In genomic region chr3:124792341-124793034, GRCh38 we compare ENCODE assay signal across 16 cellular contexts.
A peak's percentile ranks its signal among the peaks of the same experiment; 100 is the strongest.
DNase-seq lines count a peak whose midpoint lies in the region; ATAC-seq and TF ChIP-seq lines count a peak whose summit lies in the region.
"Had no signal": no experiment of that assay in that cellular context is flagged by ENCODE, and none has a peak within 500 bp of the region (broad histone marks: within the 10 kb centered on the region; RNA-seq: fewer than 3 reads in every experiment).

No MANE protein-coding gene starts in this region.

- no peak overlapping the region for H3K4me3 Mint-ChIP-seq in GM23338
- H3K4me3 Mint-ChIP-seq: central memory CD8-positive, alpha-beta T cell had no signal

- H3K36me3 ChIP-seq in GM23338 (ENCODE audit: insufficient read depth), result peaks cover 25% of the 10 kb centered on the region
- H3K36me3 ChIP-seq in SJCRH30, result peaks cover 10% of the 10 kb centered on the region
- peaks cover 3% of the 10 kb centered on the region for H3K36me3 ChIP-seq in fibroblast of lung (ENCODE audit: control insufficient read depth, insufficient read depth, low read length)
- peaks cover 27% of the 10 kb centered on the region for H3K36me3 ChIP-seq in skeletal muscle satellite cell (ENCODE audit: insufficient read depth, low read length)

- no peak overlapping the region; the same call in 1 of the 2 replicates for H3K27ac Mint-ChIP-seq in GM23338

- H3K79me2 ChIP-seq in GM23338 (replicated peaks; ENCODE audit: insufficient read depth) (peaks cover 29% of the 10 kb centered on the region), fibroblast of lung (ENCODE audit: control insufficient read depth, insufficient read depth, low read length) (no peaks in the 10 kb centered on the region)

- 0 out of 2 replicates have a peak, but pooled peaks cover 5% of the 10 kb centered on the region for H3F3A ChIP-seq in GM23338 (replicated peaks; ENCODE audit: low read depth)

- H3K4me1 Mint-ChIP-seq in GM23338, result no peaks in the 10 kb centered on the region; the same call in 1 of the 3 replicates
- H3K4me1 Mint-ChIP-seq: central memory CD8-positive, alpha-beta T cell had no signal

- H3K27me3 ChIP-seq in GM23338 (ENCODE audit: insufficient read depth) (no peaks in the 10 kb centered on the region), SJCRH30 (no peaks in the 10 kb centered on the region), fibroblast of lung (ENCODE audit: control insufficient read depth, insufficient read depth, low read length) (no peaks in the 10 kb centered on the region), skeletal muscle satellite cell (ENCODE audit: control insufficient read depth, insufficient read depth, low read length) (no peaks in the 10 kb centered on the region)

- TF ChIP-seq CTCF in GM23338 (conservative IDR thresholded peaks at IDR 0.05; ENCODE audit: low read depth in 2 of 2) (no peak), fibroblast of lung (conservative IDR thresholded peaks at IDR 0.05 in 1 of 2, IDR thresholded peaks at IDR 0.05 in 1 of 2; ENCODE audit: low read depth in 1 of 2, low read length in 2 of 2) (no peak)

- H3K4me1 ChIP-seq in GM23338 (ENCODE audit: insufficient read depth) (no peaks in the 10 kb centered on the region), SJCRH30 (peaks cover 21% of the 10 kb centered on the region), fibroblast of lung (ENCODE audit: control insufficient read depth, extremely low read depth, insufficient read depth, low read length) (peaks cover 22% of the 10 kb centered on the region), skeletal muscle satellite cell (ENCODE audit: control insufficient read depth, insufficient read depth, low read length) (peaks cover 40% of the 10 kb centered on the region)

- H2AFZ ChIP-seq in GM23338 (no peak overlapping the region), fibroblast of lung (ENCODE audit: low read length) (no peak overlapping the region)

- H3K27ac ChIP-seq in GM23338 (ENCODE audit: low read depth) (peak overlapping the region; percentile 69; the same call in 1 of the 2 replicates), SJCRH30 (peak overlapping the region; percentile 36), fibroblast of lung (ENCODE audit: insufficient read depth, low read length) (peak overlapping the region; percentile 85)

- no peak for DNase-seq in GM23338 (ENCODE audit: low spot score)
- DNase-seq in SJCRH30, result peak; percentile 68 to 88
- DNase-seq in fibroblast of lung (ENCODE audit: low read depth in 2 of 2), result peak in 1 of 2 donors; percentile 47
- no peak for DNase-seq in NCI-H2081 (lab: John Stamatoyannopoulos, UW)
- DNase-seq in hippocampal formation (lab: John Stamatoyannopoulos, UW), result no peak
- DNase-seq: activated CD8-positive, alpha-beta memory T cell treated with anti-CD3 and anti-CD28 coated beads, Interleukin-2, amount 50 U/mL, for 4 hours; activated naive CD4-positive, alpha-beta T cell treated with anti-CD3 and anti-CD28 coated beads, Interleukin-2, amount 50 U/mL, for 16 hours; DMS 273 treated with DMSO at 0.1 percent for 48 hours; NCI-H1436; OCI-M1; stimulated activated naive CD8-positive, alpha-beta T cell treated with anti-CD3 and anti-CD28 coated beads, Interleukin-15, Interleukin-2, amounts not matched to agents 100 U/mL and 50 U/mL, for 24 hours had no signal

- H3K9me3 Mint-ChIP-seq in GM23338, result no peaks in the 10 kb centered on the region
- H3K9me3 Mint-ChIP-seq: central memory CD8-positive, alpha-beta T cell had no signal

- peaks cover 64% of the 10 kb centered on the region for H3K36me3 Mint-ChIP-seq in GM23338 (ENCODE audit: low read depth)

- H3K27me3 Mint-ChIP-seq in GM23338 (ENCODE audit: insufficient read depth, low read depth, poor library complexity), result peaks cover 10% of the 10 kb centered on the region
- H3K27me3 Mint-ChIP-seq: central memory CD8-positive, alpha-beta T cell had no signal

- no peaks in the 10 kb centered on the region for H3K9me2 ChIP-seq in GM23338 (ENCODE audit: insufficient read depth)

- H3K9me3 ChIP-seq in SJCRH30 (replicated peaks), result no peaks in the 10 kb centered on the region
- H3K9me3 ChIP-seq in fibroblast of lung (ENCODE audit: control insufficient read depth, insufficient read depth, low read depth, low read length), result no peaks in the 10 kb centered on the region
- no peaks in the 10 kb centered on the region for H3K9me3 ChIP-seq in skeletal muscle satellite cell (replicated peaks; ENCODE audit: low read length)

- no peak overlapping the region for H3K4me3 ChIP-seq in GM23338
- H3K4me3 ChIP-seq in SJCRH30, result no peak overlapping the region
- no peak overlapping the region for H3K4me3 ChIP-seq in fibroblast of lung (replicated peaks in 1 of 4; ENCODE audit: control extremely low read depth in 1 of 4, insufficient read depth in 1 of 4, low read depth in 3 of 4, low read length in 4 of 4)
- H3K4me3 ChIP-seq in skeletal muscle satellite cell (ENCODE audit: low read length), result peak overlapping the region; percentile 29

- no peak for ATAC-seq in GM23338
- no peak for ATAC-seq in GM19452 (IDR thresholded peaks at IDR 0.05; ENCODE audit: unreplicated experiment)
- no peak for ATAC-seq in GM21515 (IDR thresholded peaks at IDR 0.05; ENCODE audit: unreplicated experiment)
- ATAC-seq: activated CD4-positive, CD25-positive, alpha-beta regulatory T cell treated with anti-CD3 and anti-CD28 coated beads, Interleukin-2, amount 50 U/mL, for 24 hours; stimulated activated naive CD8-positive, alpha-beta T cell treated with anti-CD3 and anti-CD28 coated beads, Interleukin-15, Interleukin-2, amounts not matched to agents 100 U/mL and 50 U/mL, for 24 hours had no signal

- H3K9ac ChIP-seq in fibroblast of lung (ENCODE audit: insufficient read depth, low read length) (no peak overlapping the region), skeletal muscle satellite cell (ENCODE audit: low read depth, low read length) (peak overlapping the region; percentile 58)

- H3K4me2 ChIP-seq in GM23338 (no peak overlapping the region), fibroblast of lung (ENCODE audit: extremely low read depth, insufficient read depth, low read length) (peak overlapping the region; percentile 62), skeletal muscle satellite cell (ENCODE audit: low read length) (peak overlapping the region; percentile 53)

- peaks cover 20% of the 10 kb centered on the region; the same call in 1 of the 2 replicates for H4K20me1 ChIP-seq in GM23338 (replicated peaks; ENCODE audit: insufficient read depth)
- no peaks in the 10 kb centered on the region for H4K20me1 ChIP-seq in fibroblast of lung (ENCODE audit: control insufficient read depth, extremely low read depth, insufficient read depth, low read length)

TF ChIP-seq in GM23338, 12 proteins besides CTCF, POLR2A, EP300 and RAD21 (continues in another document):
- TF ChIP-seq ZNF114 (CRISPR knock-in tag; IDR thresholded peaks at IDR 0.05), result no peak
- no peak for TF ChIP-seq CREB1 (CRISPR knock-in tag; IDR thresholded peaks at IDR 0.05; ENCODE audit: low read depth)
- TF ChIP-seq, protein P1, sequence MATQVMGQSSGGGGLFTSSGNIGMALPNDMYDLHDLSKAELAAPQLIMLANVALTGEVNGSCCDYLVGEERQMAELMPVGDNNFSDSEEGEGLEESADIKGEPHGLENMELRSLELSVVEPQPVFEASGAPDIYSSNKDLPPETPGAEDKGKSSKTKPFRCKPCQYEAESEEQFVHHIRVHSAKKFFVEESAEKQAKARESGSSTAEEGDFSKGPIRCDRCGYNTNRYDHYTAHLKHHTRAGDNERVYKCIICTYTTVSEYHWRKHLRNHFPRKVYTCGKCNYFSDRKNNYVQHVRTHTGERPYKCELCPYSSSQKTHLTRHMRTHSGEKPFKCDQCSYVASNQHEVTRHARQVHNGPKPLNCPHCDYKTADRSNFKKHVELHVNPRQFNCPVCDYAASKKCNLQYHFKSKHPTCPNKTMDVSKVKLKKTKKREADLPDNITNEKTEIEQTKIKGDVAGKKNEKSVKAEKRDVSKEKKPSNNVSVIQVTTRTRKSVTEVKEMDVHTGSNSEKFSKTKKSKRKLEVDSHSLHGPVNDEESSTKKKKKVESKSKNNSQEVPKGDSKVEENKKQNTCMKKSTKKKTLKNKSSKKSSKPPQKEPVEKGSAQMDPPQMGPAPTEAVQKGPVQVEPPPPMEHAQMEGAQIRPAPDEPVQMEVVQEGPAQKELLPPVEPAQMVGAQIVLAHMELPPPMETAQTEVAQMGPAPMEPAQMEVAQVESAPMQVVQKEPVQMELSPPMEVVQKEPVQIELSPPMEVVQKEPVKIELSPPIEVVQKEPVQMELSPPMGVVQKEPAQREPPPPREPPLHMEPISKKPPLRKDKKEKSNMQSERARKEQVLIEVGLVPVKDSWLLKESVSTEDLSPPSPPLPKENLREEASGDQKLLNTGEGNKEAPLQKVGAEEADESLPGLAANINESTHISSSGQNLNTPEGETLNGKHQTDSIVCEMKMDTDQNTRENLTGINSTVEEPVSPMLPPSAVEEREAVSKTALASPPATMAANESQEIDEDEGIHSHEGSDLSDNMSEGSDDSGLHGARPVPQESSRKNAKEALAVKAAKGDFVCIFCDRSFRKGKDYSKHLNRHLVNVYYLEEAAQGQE (IDR thresholded peaks at IDR 0.05; ENCODE audit: unreplicated experiment), result no peak
- no peak for TF ChIP-seq STAT1 (IDR thresholded peaks at IDR 0.05; ENCODE audit: unreplicated experiment)
- no peak for TF ChIP-seq NANOG (IDR thresholded peaks at IDR 0.05; ENCODE audit: borderline replicate concordance)
- no peak for TF ChIP-seq JUNB (IDR thresholded peaks at IDR 0.05; ENCODE audit: unreplicated experiment)
- no peak for TF ChIP-seq ZNF331 (CRISPR knock-in tag; IDR thresholded peaks at IDR 0.05; ENCODE audit: low read depth)
- TF ChIP-seq EZH2 (IDR thresholded peaks at IDR 0.05; ENCODE audit: low read depth, unreplicated experiment), result no peak
- TF ChIP-seq POLR2AphosphoS5 (IDR thresholded peaks at IDR 0.05; ENCODE audit: low read depth), result no peak

Comparison
In these comparisons a context has a peak if more than half of its experiments do, and no peak if none do; other contexts are left out.
1. DNase-seq: peak in SJCRH30 (2 of 2); none in GM23338 (single experiment), NCI-H2081 (0 of 2) and hippocampal formation (0 of 2).
2. Peak in every context shown above with its lines, with median percentiles within 50 percentile points of each other: H3K27ac ChIP-seq.